8 cellular contexts compared by ENCODE assay signal in genomic region chr11:96235725-96236124, GRCh38.
DNase-seq lines count a peak whose midpoint lies in the region; ATAC-seq lines count a peak whose summit lies in the region.

No MANE protein-coding gene starts in this region.

- peaks cover 9% of the 10 kb centered on the region in 2 donors for H3K36me3 Mint-ChIP-seq in activated T-cell treated with anti-CD3 and anti-CD28 coated beads, Interleukin-2, amount 50 U/mL, for 72 hours (ENCODE audit: insufficient read depth in 2 of 2)
- no peaks in the 10 kb centered on the region for H3K36me3 Mint-ChIP-seq in immature natural killer cell

- H3K27me3 Mint-ChIP-seq in activated T-cell treated with anti-CD3 and anti-CD28 coated beads, Interleukin-2, amount 50 U/mL, for 72 hours (ENCODE audit: low read depth), result no peaks in the 10 kb centered on the region
- H3K27me3 Mint-ChIP-seq in immature natural killer cell (ENCODE audit: low read depth in 3 of 3), result no peaks in the 10 kb centered on the region

- intact Hi-C loops in left cardiac atrium (cut with DNase I), result no loop called here

- peak overlapping the region; percentile 100 for H3K27ac Mint-ChIP-seq in activated T-cell treated with anti-CD3 and anti-CD28 coated beads, Interleukin-2, amount 50 U/mL, for 72 hours
- no peak overlapping the region for H3K27ac Mint-ChIP-seq in immature natural killer cell

- ATAC-seq in GM19025 (IDR thresholded peaks at IDR 0.05; ENCODE audit: low read depth, unreplicated experiment) (peak; percentile 91), HG02852 (IDR thresholded peaks at IDR 0.05; ENCODE audit: unreplicated experiment) (peak; percentile 97), left cardiac atrium (no peak)
- peak; percentile 96 to 98 for ATAC-seq in activated T-cell treated with anti-CD3 and anti-CD28 coated beads, Interleukin-2, amount 50 U/mL, for 72 hours (replicated peaks in 1 of 2)

- DNase-seq in activated T-cell treated with anti-CD3 and anti-CD28 coated beads, Interleukin-2, amount 50 U/mL, for 72 hours, result peak; percentile 85 to 86
- peak; percentile 43 for DNase-seq in stimulated activated CD4-positive, alpha-beta T cell treated with anti-CD3 and anti-CD28 coated beads, Interleukin-4, amount 100 ng/mL, for 1 hour
- DNase-seq in iPS-NIHi11 (ENCODE audit: low spot score) (no peak), SW 1271 (lab: John Stamatoyannopoulos, UW) (no peak), left cardiac atrium (no peak), immature natural killer cell (no peak)

- H3K9me3 Mint-ChIP-seq in activated T-cell treated with anti-CD3 and anti-CD28 coated beads, Interleukin-2, amount 50 U/mL, for 72 hours, result peaks cover 0 to 1% of the 10 kb centered on the region in 2 donors
- no peaks in the 10 kb centered on the region for H3K9me3 Mint-ChIP-seq in immature natural killer cell

- H3K4me3 Mint-ChIP-seq in activated T-cell treated with anti-CD3 and anti-CD28 coated beads, Interleukin-2, amount 50 U/mL, for 72 hours, result peak overlapping the region; percentile 75 to 91
- H3K4me3 Mint-ChIP-seq in immature natural killer cell, result no peak overlapping the region

- peaks cover 46% of the 10 kb centered on the region for H3K4me1 Mint-ChIP-seq in activated T-cell treated with anti-CD3 and anti-CD28 coated beads, Interleukin-2, amount 50 U/mL, for 72 hours (ENCODE audit: low read depth)
- no peaks in the 10 kb centered on the region for H3K4me1 Mint-ChIP-seq in immature natural killer cell

Comparison
In these comparisons a context has a peak if more than half of its experiments do, and no peak if none do; other contexts are left out.
1. ATAC-seq: peak in GM19025 (single experiment), HG02852 (single experiment) and activated T-cell treated with anti-CD3 and anti-CD28 coated beads, Interleukin-2, amount 50 U/mL, for 72 hours (2 of 2); none in left cardiac atrium (0 of 2).
2. DNase-seq: peak in activated T-cell treated with anti-CD3 and anti-CD28 coated beads, Interleukin-2, amount 50 U/mL, for 72 hours (2 of 2) and stimulated activated CD4-positive, alpha-beta T cell treated with anti-CD3 and anti-CD28 coated beads, Interleukin-4, amount 100 ng/mL, for 1 hour (single experiment); none in iPS-NIHi11 (single experiment), SW 1271 (0 of 2), left cardiac atrium (single experiment) and immature natural killer cell (0 of 3).
3. H3K4me3 Mint-ChIP-seq: peak in activated T-cell treated with anti-CD3 and anti-CD28 coated beads, Interleukin-2, amount 50 U/mL, for 72 hours (2 of 2); none in immature natural killer cell (0 of 5).